Comparison of ENCODE assay signal across 1 cellular context in genomic region chr6:46044876-46045617, GRCh38.
A peak's percentile ranks its signal among the peaks of the same experiment; 100 is the strongest.
TF ChIP-seq lines count a peak whose summit lies in the region.

No MANE protein-coding gene starts in this region.

TF ChIP-seq in HEK293, 187 proteins besides CTCF, POLR2A, EP300 and RAD21 (continued from another document and continues in another):
- TF ChIP-seq HIC1 (tag by site-specific recombination; IDR thresholded peaks at IDR 0.05), result peak; percentile 70; the same call in 1 of the 2 replicates
- TF ChIP-seq ZNF24 (tag by site-specific recombination; IDR thresholded peaks at IDR 0.05), result 0 out of 2 replicates have a peak, but pooled peaks have one; percentile 38
- no peak for TF ChIP-seq ZNF843 (tag by site-specific recombination; IDR thresholded peaks at IDR 0.05)
- no peak for TF ChIP-seq ZNF585B (tag by site-specific recombination; IDR thresholded peaks at IDR 0.05)
- TF ChIP-seq MYNN (tag by site-specific recombination; IDR thresholded peaks at IDR 0.05; ENCODE audit: borderline replicate concordance), result no peak
- TF ChIP-seq ZBTB8A (tag by site-specific recombination; IDR thresholded peaks at IDR 0.05), result no peak
- TF ChIP-seq ZNF692 (tag by site-specific recombination; IDR thresholded peaks at IDR 0.05), result peak; percentile 33; the same call in 1 of the 2 replicates
- TF ChIP-seq IKZF3 (tag by site-specific recombination; IDR thresholded peaks at IDR 0.05), result peak; percentile 15; the same call in 1 of the 2 replicates
- TF ChIP-seq ZXDB (tag by site-specific recombination; IDR thresholded peaks at IDR 0.05), result 0 out of 2 replicates have a peak, but pooled peaks have one; percentile 28
- TF ChIP-seq ZNF596 (tag by site-specific recombination; IDR thresholded peaks at IDR 0.05), result no peak
- TF ChIP-seq ZNF404 (tag by site-specific recombination; IDR thresholded peaks at IDR 0.05), result no peak
- no peak for TF ChIP-seq ZNF302 (tag by site-specific recombination; IDR thresholded peaks at IDR 0.05; ENCODE audit: low read depth)
- TF ChIP-seq, protein P1, sequence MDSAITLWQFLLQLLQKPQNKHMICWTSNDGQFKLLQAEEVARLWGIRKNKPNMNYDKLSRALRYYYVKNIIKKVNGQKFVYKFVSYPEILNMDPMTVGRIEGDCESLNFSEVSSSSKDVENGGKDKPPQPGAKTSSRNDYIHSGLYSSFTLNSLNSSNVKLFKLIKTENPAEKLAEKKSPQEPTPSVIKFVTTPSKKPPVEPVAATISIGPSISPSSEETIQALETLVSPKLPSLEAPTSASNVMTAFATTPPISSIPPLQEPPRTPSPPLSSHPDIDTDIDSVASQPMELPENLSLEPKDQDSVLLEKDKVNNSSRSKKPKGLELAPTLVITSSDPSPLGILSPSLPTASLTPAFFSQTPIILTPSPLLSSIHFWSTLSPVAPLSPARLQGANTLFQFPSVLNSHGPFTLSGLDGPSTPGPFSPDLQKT (IDR thresholded peaks at IDR 0.05; ENCODE audit: borderline replicate concordance, low read depth, low read length), result no peak
- TF ChIP-seq ZBTB21 (tag by site-specific recombination; IDR thresholded peaks at IDR 0.05), result peak; percentile 84
- no peak for TF ChIP-seq YY1 (tag by site-specific recombination; IDR thresholded peaks at IDR 0.05)
- TF ChIP-seq ZNF558 (tag by site-specific recombination; IDR thresholded peaks at IDR 0.05), result no peak
- TF ChIP-seq ZNF19 (tag by site-specific recombination; IDR thresholded peaks at IDR 0.05; ENCODE audit: low read depth), result no peak
- no peak for TF ChIP-seq ZNF16 (tag by site-specific recombination; IDR thresholded peaks at IDR 0.05; ENCODE audit: low read depth)
- TF ChIP-seq, protein P2, sequence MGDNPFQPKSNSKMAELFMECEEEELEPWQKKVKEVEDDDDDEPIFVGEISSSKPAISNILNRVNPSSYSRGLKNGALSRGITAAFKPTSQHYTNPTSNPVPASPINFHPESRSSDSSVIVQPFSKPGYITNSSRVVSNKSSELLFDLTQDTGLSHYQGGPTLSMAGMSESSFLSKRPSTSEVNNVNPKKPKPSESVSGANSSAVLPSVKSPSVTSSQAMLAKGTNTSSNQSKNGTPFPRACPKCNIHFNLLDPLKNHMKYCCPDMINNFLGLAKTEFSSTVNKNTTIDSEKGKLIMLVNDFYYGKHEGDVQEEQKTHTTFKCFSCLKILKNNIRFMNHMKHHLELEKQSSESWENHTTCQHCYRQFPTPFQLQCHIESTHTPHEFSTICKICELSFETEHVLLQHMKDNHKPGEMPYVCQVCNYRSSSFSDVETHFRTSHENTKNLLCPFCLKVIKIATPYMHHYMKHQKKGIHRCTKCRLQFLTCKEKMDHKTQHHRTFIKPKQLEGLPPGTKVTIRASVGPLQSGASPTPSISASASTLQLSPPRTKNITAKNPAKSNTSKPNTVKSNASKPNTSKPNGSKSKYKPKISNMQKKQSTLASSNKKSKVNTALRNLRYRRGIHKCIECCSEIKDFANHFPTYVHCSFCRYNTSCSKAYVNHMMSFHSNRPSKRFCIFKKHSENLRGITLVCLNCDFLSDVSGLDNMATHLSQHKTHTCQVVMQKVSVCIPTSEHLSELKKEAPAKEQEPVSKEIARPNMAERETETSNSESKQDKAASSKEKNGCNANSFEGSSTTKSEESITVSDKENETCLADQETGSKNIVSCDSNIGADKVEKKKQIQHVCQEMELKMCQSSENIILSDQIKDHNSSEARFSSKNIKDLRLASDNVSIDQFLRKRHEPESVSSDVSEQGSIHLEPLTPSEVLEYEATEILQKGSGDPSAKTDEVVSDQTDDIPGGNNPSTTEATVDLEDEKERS (tag by site-specific recombination; IDR thresholded peaks at IDR 0.05), result no peak
- no peak for TF ChIP-seq ZFP37 (tag by site-specific recombination; IDR thresholded peaks at IDR 0.05)
- no peak for TF ChIP-seq ZNF280C (tag by site-specific recombination; IDR thresholded peaks at IDR 0.05)
- no peak for TF ChIP-seq ZNF48 (tag by site-specific recombination; IDR thresholded peaks at IDR 0.05)
- TF ChIP-seq ZNF366 (tag by site-specific recombination; conservative IDR thresholded peaks at IDR 0.05), result peak; percentile 87
- 0 out of 2 replicates have a peak, but pooled peaks have one; percentile 11 for TF ChIP-seq SCRT2 (tag by site-specific recombination; IDR thresholded peaks at IDR 0.05)
- no peak for TF ChIP-seq ZFP41 (tag by site-specific recombination; IDR thresholded peaks at IDR 0.05; ENCODE audit: borderline replicate concordance)
- no peak for TF ChIP-seq FEZF1 (tag by site-specific recombination; IDR thresholded peaks at IDR 0.05)
- TF ChIP-seq ZNF133 (tag by site-specific recombination; IDR thresholded peaks at IDR 0.05), result no peak
- no peak for TF ChIP-seq ZNF239 (tag by site-specific recombination; IDR thresholded peaks at IDR 0.05)
- TF ChIP-seq ZEB2 (tag by site-specific recombination; IDR thresholded peaks at IDR 0.05), result peak; percentile 48; the same call in 1 of the 2 replicates
- TF ChIP-seq REPIN1 (tag by site-specific recombination; IDR thresholded peaks at IDR 0.05; ENCODE audit: low read depth), result no peak
- no peak for TF ChIP-seq ZNF341 (tag by site-specific recombination; IDR thresholded peaks at IDR 0.05; ENCODE audit: low read depth)
- TF ChIP-seq ZNF623 (tag by site-specific recombination; IDR thresholded peaks at IDR 0.05), result no peak
- TF ChIP-seq, protein P3, sequence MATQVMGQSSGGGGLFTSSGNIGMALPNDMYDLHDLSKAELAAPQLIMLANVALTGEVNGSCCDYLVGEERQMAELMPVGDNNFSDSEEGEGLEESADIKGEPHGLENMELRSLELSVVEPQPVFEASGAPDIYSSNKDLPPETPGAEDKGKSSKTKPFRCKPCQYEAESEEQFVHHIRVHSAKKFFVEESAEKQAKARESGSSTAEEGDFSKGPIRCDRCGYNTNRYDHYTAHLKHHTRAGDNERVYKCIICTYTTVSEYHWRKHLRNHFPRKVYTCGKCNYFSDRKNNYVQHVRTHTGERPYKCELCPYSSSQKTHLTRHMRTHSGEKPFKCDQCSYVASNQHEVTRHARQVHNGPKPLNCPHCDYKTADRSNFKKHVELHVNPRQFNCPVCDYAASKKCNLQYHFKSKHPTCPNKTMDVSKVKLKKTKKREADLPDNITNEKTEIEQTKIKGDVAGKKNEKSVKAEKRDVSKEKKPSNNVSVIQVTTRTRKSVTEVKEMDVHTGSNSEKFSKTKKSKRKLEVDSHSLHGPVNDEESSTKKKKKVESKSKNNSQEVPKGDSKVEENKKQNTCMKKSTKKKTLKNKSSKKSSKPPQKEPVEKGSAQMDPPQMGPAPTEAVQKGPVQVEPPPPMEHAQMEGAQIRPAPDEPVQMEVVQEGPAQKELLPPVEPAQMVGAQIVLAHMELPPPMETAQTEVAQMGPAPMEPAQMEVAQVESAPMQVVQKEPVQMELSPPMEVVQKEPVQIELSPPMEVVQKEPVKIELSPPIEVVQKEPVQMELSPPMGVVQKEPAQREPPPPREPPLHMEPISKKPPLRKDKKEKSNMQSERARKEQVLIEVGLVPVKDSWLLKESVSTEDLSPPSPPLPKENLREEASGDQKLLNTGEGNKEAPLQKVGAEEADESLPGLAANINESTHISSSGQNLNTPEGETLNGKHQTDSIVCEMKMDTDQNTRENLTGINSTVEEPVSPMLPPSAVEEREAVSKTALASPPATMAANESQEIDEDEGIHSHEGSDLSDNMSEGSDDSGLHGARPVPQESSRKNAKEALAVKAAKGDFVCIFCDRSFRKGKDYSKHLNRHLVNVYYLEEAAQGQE (tag by site-specific recombination; IDR thresholded peaks at IDR 0.05), result no peak
- TF ChIP-seq, protein P4, sequence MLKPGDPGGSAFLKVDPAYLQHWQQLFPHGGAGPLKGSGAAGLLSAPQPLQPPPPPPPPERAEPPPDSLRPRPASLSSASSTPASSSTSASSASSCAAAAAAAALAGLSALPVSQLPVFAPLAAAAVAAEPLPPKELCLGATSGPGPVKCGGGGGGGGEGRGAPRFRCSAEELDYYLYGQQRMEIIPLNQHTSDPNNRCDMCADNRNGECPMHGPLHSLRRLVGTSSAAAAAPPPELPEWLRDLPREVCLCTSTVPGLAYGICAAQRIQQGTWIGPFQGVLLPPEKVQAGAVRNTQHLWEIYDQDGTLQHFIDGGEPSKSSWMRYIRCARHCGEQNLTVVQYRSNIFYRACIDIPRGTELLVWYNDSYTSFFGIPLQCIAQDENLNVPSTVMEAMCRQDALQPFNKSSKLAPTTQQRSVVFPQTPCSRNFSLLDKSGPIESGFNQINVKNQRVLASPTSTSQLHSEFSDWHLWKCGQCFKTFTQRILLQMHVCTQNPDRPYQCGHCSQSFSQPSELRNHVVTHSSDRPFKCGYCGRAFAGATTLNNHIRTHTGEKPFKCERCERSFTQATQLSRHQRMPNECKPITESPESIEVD (tag by site-specific recombination; IDR thresholded peaks at IDR 0.05), result peak; percentile 24; the same call in 1 of the 2 replicates
- no peak for TF ChIP-seq ZNF791 (tag by site-specific recombination; IDR thresholded peaks at IDR 0.05)
- no peak for TF ChIP-seq ZNF837 (tag by site-specific recombination; IDR thresholded peaks at IDR 0.05)
- TF ChIP-seq ZBTB11 (tag by site-specific recombination; conservative IDR thresholded peaks at IDR 0.05; ENCODE audit: low read depth), result no peak
- TF ChIP-seq ZNF335 (tag by site-specific recombination; conservative IDR thresholded peaks at IDR 0.05), result peak; percentile 39; the same call in 1 of the 2 replicates
- TF ChIP-seq, protein P5, sequence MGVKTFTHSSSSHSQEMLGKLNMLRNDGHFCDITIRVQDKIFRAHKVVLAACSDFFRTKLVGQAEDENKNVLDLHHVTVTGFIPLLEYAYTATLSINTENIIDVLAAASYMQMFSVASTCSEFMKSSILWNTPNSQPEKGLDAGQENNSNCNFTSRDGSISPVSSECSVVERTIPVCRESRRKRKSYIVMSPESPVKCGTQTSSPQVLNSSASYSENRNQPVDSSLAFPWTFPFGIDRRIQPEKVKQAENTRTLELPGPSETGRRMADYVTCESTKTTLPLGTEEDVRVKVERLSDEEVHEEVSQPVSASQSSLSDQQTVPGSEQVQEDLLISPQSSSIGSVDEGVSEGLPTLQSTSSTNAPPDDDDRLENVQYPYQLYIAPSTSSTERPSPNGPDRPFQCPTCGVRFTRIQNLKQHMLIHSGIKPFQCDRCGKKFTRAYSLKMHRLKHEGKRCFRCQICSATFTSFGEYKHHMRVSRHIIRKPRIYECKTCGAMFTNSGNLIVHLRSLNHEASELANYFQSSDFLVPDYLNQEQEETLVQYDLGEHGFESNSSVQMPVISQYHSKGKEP (tag by site-specific recombination; IDR thresholded peaks at IDR 0.05), result no peak
- TF ChIP-seq ZNF324 (tag by site-specific recombination; IDR thresholded peaks at IDR 0.05), result peak; percentile 16; the same call in 1 of the 2 replicates
